1 cellular context compared by ENCODE assay signal in the genomic region with DNA sequence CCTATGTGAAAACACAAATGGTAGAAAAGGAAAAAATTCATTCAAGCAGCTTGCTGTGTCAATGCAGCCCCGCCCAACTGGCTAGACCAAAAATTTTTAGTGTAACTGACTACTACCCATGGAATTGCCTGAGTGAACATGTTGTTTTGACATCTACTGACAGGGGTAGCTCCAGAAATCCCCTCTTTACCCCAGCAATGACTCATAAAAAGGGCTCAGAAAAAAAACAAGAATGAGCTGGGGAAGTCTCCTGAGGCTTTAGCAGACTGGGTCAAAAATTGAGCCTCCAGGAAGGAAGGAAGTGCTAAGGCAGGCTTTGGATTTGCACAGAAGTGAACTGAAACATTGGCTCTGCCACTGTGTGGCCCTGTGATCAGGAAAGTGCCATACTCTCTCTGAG.
TF ChIP-seq lines count a peak whose summit lies in the region.

No MANE protein-coding gene starts in this region.

TF ChIP-seq in WTC11, 78 proteins besides CTCF, POLR2A, EP300 and RAD21 (continued from another document):
- TF ChIP-seq, protein P1, sequence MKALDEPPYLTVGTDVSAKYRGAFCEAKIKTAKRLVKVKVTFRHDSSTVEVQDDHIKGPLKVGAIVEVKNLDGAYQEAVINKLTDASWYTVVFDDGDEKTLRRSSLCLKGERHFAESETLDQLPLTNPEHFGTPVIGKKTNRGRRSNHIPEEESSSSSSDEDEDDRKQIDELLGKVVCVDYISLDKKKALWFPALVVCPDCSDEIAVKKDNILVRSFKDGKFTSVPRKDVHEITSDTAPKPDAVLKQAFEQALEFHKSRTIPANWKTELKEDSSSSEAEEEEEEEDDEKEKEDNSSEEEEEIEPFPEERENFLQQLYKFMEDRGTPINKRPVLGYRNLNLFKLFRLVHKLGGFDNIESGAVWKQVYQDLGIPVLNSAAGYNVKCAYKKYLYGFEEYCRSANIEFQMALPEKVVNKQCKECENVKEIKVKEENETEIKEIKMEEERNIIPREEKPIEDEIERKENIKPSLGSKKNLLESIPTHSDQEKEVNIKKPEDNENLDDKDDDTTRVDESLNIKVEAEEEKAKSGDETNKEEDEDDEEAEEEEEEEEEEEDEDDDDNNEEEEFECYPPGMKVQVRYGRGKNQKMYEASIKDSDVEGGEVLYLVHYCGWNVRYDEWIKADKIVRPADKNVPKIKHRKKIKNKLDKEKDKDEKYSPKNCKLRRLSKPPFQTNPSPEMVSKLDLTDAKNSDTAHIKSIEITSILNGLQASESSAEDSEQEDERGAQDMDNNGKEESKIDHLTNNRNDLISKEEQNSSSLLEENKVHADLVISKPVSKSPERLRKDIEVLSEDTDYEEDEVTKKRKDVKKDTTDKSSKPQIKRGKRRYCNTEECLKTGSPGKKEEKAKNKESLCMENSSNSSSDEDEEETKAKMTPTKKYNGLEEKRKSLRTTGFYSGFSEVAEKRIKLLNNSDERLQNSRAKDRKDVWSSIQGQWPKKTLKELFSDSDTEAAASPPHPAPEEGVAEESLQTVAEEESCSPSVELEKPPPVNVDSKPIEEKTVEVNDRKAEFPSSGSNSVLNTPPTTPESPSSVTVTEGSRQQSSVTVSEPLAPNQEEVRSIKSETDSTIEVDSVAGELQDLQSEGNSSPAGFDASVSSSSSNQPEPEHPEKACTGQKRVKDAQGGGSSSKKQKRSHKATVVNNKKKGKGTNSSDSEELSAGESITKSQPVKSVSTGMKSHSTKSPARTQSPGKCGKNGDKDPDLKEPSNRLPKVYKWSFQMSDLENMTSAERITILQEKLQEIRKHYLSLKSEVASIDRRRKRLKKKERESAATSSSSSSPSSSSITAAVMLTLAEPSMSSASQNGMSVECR (CRISPR knock-in tag; IDR thresholded peaks at IDR 0.05; ENCODE audit: borderline replicate concordance) = no peak
- no peak for TF ChIP-seq RORB (CRISPR knock-in tag; IDR thresholded peaks at IDR 0.05)
